In genomic region chr5:177403194-177403825, GRCh38 we compare ENCODE assay signal across 6 cellular contexts. TPM values are rescaled to one million over a fixed set of nuclear protein-coding genes. Genes with fewer than 3 reads are reported as not detected.
DNase-seq lines count a peak whose midpoint lies in the region; ATAC-seq and TF ChIP-seq lines count a peak whose summit lies in the region.

No MANE protein-coding gene starts in this region.

- ATAC-seq in GM21825 (IDR thresholded peaks at IDR 0.05; ENCODE audit: unreplicated experiment) = peak; percentile 11
- peak; percentile 56 for ATAC-seq in effector memory CD8-positive, alpha-beta T cell (replicated peaks)

- H3K4me3 ChIP-seq in SJCRH30 (peak overlapping the region; percentile 66), smooth muscle cell (peak overlapping the region; percentile 62)

- no peak overlapping the region for H3K9ac ChIP-seq in smooth muscle cell (ENCODE audit: low read depth)

- H3K27ac Mint-ChIP-seq in effector memory CD8-positive, alpha-beta T cell = peak overlapping the region; percentile 28 to 78

- H3K4me1 ChIP-seq in SJCRH30 (no peaks in the 10 kb centered on the region), smooth muscle cell (ENCODE audit: low read depth) (peaks cover 18% of the 10 kb centered on the region)

- 4% methylated on average over 56 of the region's 60 CpGs for WGBS in smooth muscle cell (ENCODE audit: low lambda C conversion rate)

- H3F3A ChIP-seq in smooth muscle cell (ENCODE audit: low read depth) = peaks cover 9% of the 10 kb centered on the region

- TF ChIP-seq CTCF in smooth muscle cell (IDR thresholded peaks at IDR 0.05; ENCODE audit: borderline replicate concordance, insufficient read depth, poor library complexity, severe bottlenecking) = no peak

- DNase-seq in D341Med (ENCODE audit: low spot score) = peak; percentile 69
- peak in 1 of 2 experiments; percentile 47 for DNase-seq in SJCRH30
- DNase-seq in effector memory CD8-positive, alpha-beta T cell = peak; percentile 64 to 69 (median 65)
- no peak for DNase-seq in smooth muscle cell (lab: John Stamatoyannopoulos, UW; ENCODE audit: unreplicated experiment)
- DNase-seq in NCI-H446 (lab: John Stamatoyannopoulos, UW) = no peak

- H3K27me3 ChIP-seq in SJCRH30 (no peaks in the 10 kb centered on the region), smooth muscle cell (ENCODE audit: low read depth) (peaks cover 23% of the 10 kb centered on the region)

- peak overlapping the region; percentile 96 for H3K4me2 ChIP-seq in smooth muscle cell

- no peaks in the 10 kb centered on the region for H3K79me2 ChIP-seq in smooth muscle cell (ENCODE audit: low read depth)

- no peaks in the 10 kb centered on the region for H3K27me3 Mint-ChIP-seq in effector memory CD8-positive, alpha-beta T cell

- H3K4me1 Mint-ChIP-seq in effector memory CD8-positive, alpha-beta T cell (ENCODE audit: low read depth in 2 of 2) = peaks cover 37 to 40% of the 10 kb centered on the region in 2 donors

- peak overlapping the region; percentile 89 for H2AFZ ChIP-seq in smooth muscle cell (ENCODE audit: low read depth)

- H3K9me3 ChIP-seq in SJCRH30 (replicated peaks) (no peaks in the 10 kb centered on the region), smooth muscle cell (replicated peaks; ENCODE audit: low read depth) (no peaks in the 10 kb centered on the region)

- no peaks in the 10 kb centered on the region for H3K9me3 Mint-ChIP-seq in effector memory CD8-positive, alpha-beta T cell

- peaks cover 6% of the 10 kb centered on the region for H3K36me3 Mint-ChIP-seq in effector memory CD8-positive, alpha-beta T cell (ENCODE audit: insufficient read depth)

- peak overlapping the region; percentile 85 to 87 for H3K4me3 Mint-ChIP-seq in effector memory CD8-positive, alpha-beta T cell

- H3K27ac ChIP-seq in SJCRH30 (peak overlapping the region; percentile 53; the same call in 1 of the 2 replicates), smooth muscle cell (ENCODE audit: low read depth) (no peak overlapping the region)

- no peaks in the 10 kb centered on the region for H4K20me1 ChIP-seq in smooth muscle cell (ENCODE audit: low read depth)

- H3K36me3 ChIP-seq in SJCRH30 (no peaks in the 10 kb centered on the region), smooth muscle cell (ENCODE audit: low read depth) (no peaks in the 10 kb centered on the region)

RNA-seq across cellular contexts. Expression of gene PFN3, which starts 2.8 kb away (rescaled TPM):
- not detected in 2 replicates for total RNA-seq in SJCRH30 (2014; rRNA removed; shearing (Covaris generic))
- total RNA-seq in smooth muscle cell = not detected in 2 replicates
- not detected in 2 replicates for polyA plus RNA-seq in smooth muscle cell

RNA-seq across cellular contexts. Expression of gene F12, which starts 6.1 kb away (rescaled TPM):
- 5.9 and 6.5 TPM in 2 replicates for total RNA-seq in SJCRH30 (2014; rRNA removed; shearing (Covaris generic))
- 1.8 and 3.6 TPM in 2 replicates for total RNA-seq in smooth muscle cell
- polyA plus RNA-seq in smooth muscle cell = 10.4 and 15.0 TPM in 2 replicates

RNA-seq across cellular contexts. Expression of gene SLC34A1, which starts 19.1 kb away (rescaled TPM):
- total RNA-seq in SJCRH30 (2014; rRNA removed; shearing (Covaris generic)) = not detected in 2 replicates
- not detected in 2 replicates for total RNA-seq in smooth muscle cell
- not detected in 2 replicates for polyA plus RNA-seq in smooth muscle cell

RNA-seq across cellular contexts. Expression of gene GRK6, which starts 23.2 kb away (rescaled TPM):
- 45.1 and 48.4 TPM in 2 replicates for total RNA-seq in SJCRH30 (2014; rRNA removed; shearing (Covaris generic))
- total RNA-seq in smooth muscle cell = 13.3 and 20.8 TPM in 2 replicates
- 28.5 and 33.8 TPM in 2 replicates for polyA plus RNA-seq in smooth muscle cell

RNA-seq across cellular contexts. Expression of gene PRR7, which starts 43.3 kb away (rescaled TPM):
- 6.4 TPM in 2 replicates for total RNA-seq in SJCRH30 (2014; rRNA removed; shearing (Covaris generic))
- total RNA-seq in smooth muscle cell = 6.5 and 6.7 TPM in 2 replicates
- polyA plus RNA-seq in smooth muscle cell = 31.9 and 33.6 TPM in 2 replicates

Comparison
In these comparisons a context has a peak if more than half of its experiments do, and no peak if none do; other contexts are left out.
1. DNase-seq: peak in D341Med (single experiment) and effector memory CD8-positive, alpha-beta T cell (3 of 3); none in smooth muscle cell (single experiment) and NCI-H446 (0 of 2).